ENCODE assay signal across 20 cellular contexts in genomic region chr1:63794354-63794753, GRCh38. TPM values are rescaled to one million over a fixed set of nuclear protein-coding genes. Genes with fewer than 3 reads are reported as not detected.
DNase-seq lines count a peak whose midpoint lies in the region; TF ChIP-seq lines count a peak whose summit lies in the region.
"Had no signal": no experiment of that assay in that cellular context is flagged by ENCODE, and none has a peak within 500 bp of the region (broad histone marks: within the 10 kb centered on the region; RNA-seq: fewer than 3 reads in every experiment).

No MANE protein-coding gene starts in this region.

- no peaks in the 10 kb centered on the region for H3K9me3 Mint-ChIP-seq in type B pancreatic cell
- H3K9me3 Mint-ChIP-seq: CD4-positive, alpha-beta T cell had no signal

- H3K36me3 Mint-ChIP-seq in type B pancreatic cell: peaks cover 10% of the 10 kb centered on the region

- H3K4me3 Mint-ChIP-seq in type B pancreatic cell: no peak overlapping the region
- H3K4me3 Mint-ChIP-seq: CD4-positive, alpha-beta T cell had no signal

- H4K8ac ChIP-seq in mesendoderm (ENCODE audit: low read depth, low read length): no peak overlapping the region

- H3K4me2 ChIP-seq in mesendoderm (ENCODE audit: low read length): no peak overlapping the region
- H3K4me2 ChIP-seq: BLaER1 had no signal

- H2AK5ac ChIP-seq in mesendoderm (ENCODE audit: low read length): peak overlapping the region; percentile 52

- H3K4me3 ChIP-seq in mesendoderm (ENCODE audit: low read length): no peak overlapping the region
- H3K4me3 ChIP-seq: BLaER1, GM12878, SJSA1 had no signal

- peaks cover 33% of the 10 kb centered on the region for H3K4me1 ChIP-seq in mesendoderm (ENCODE audit: control insufficient read depth, low read depth, low read length)
- H3K4me1 ChIP-seq: Caco-2 had no signal

- peaks cover 3% of the 10 kb centered on the region for H3K27me3 Mint-ChIP-seq in type B pancreatic cell
- H3K27me3 Mint-ChIP-seq: CD4-positive, alpha-beta T cell had no signal

- no CpG with 5 or more reads among the region's 7 CpGs for WGBS in mesendoderm (ENCODE audit: extremely low coverage, insufficient coverage, low lambda C conversion rate)

- no peak overlapping the region for H3K9ac ChIP-seq in mesendoderm (ENCODE audit: low read length)
- H3K9ac ChIP-seq: BLaER1 had no signal

- H3K56ac ChIP-seq in mesendoderm (ENCODE audit: low read length): peak overlapping the region; percentile 40

- peaks cover 9% of the 10 kb centered on the region for H3K79me1 ChIP-seq in mesendoderm (ENCODE audit: low read length)

- peaks cover 44% of the 10 kb centered on the region for H3K4me1 Mint-ChIP-seq in type B pancreatic cell (ENCODE audit: unreplicated experiment)

- no peak overlapping the region for H4K5ac ChIP-seq in mesendoderm (ENCODE audit: low read length)

- H3K79me2 ChIP-seq in mesendoderm (ENCODE audit: control insufficient read depth, insufficient read depth, low read length): peaks cover 17% of the 10 kb centered on the region

- no peak overlapping the region for H3K4ac ChIP-seq in mesendoderm (ENCODE audit: low read depth, low read length)

- H2BK120ac ChIP-seq in mesendoderm (ENCODE audit: low read depth, low read length): no peak overlapping the region

- H3K27me3 ChIP-seq in mesendoderm (ENCODE audit: insufficient read depth, low read length, poor library complexity): no peaks in the 10 kb centered on the region
- H3K27me3 ChIP-seq: BLaER1, SJSA1 had no signal

- peak overlapping the region; percentile 20 for H3K18ac ChIP-seq in mesendoderm (ENCODE audit: low read length)

- H3K27ac Mint-ChIP-seq in type B pancreatic cell: peak overlapping the region; percentile 30
- H3K27ac Mint-ChIP-seq: CD4-positive, alpha-beta T cell had no signal

- no peak overlapping the region for H2BK15ac ChIP-seq in mesendoderm (replicated peaks; ENCODE audit: low read depth)

- H3K27ac ChIP-seq in mesendoderm (ENCODE audit: low read depth, low read length): no peak overlapping the region
- H3K27ac ChIP-seq: 22Rv1, BLaER1, SJSA1 had no signal

- peak overlapping the region; percentile 17 for H3K23ac ChIP-seq in mesendoderm (ENCODE audit: low read length)

- CTCF ChIA-PET in GM10248 (lab: Yijun Ruan, JAX): interaction anchor here (0.7 to 1.2 kb wide), 2 partner anchors 15 to 16 kb away, joined by 3 read pairs; no protein-coding TSS in a partner anchor

- TF ChIP-seq CTCF in type B pancreatic cell (conservative IDR thresholded peaks at IDR 0.05): no peak
- no peak for TF ChIP-seq CTCF in GM10248 (IDR thresholded peaks at IDR 0.05; ENCODE audit: control extremely low read depth, extremely low read depth, low read depth, missing control alignments)

- peak overlapping the region; percentile 6 for H2BK5ac ChIP-seq in mesendoderm (ENCODE audit: low read length)

- H3K36me3 ChIP-seq in mesendoderm (ENCODE audit: control insufficient read depth, insufficient read depth, low read length): no peaks in the 10 kb centered on the region
- H3K36me3 ChIP-seq: BLaER1 had no signal

- DNase-seq in NCI-H82 (lab: John Stamatoyannopoulos, UW): peak; percentile 24
- no peak for DNase-seq in NCI-H82 treated with DMSO at 0.1 percent for 48 hours (lab: John Stamatoyannopoulos, UW; ENCODE audit: unreplicated experiment)
- DNase-seq in cerebellum (ENCODE audit: low spot score): peak; percentile 30
- DNase-seq in mesendoderm: peak; percentile 53
- no peak for DNase-seq in type B pancreatic cell (ENCODE audit: extremely low spot score, unreplicated experiment)
- no peak for DNase-seq in stimulated activated naive CD4-positive, alpha-beta T cell (lab: John Stamatoyannopoulos, UW)
- no peak for DNase-seq in NCI-H2227 (lab: John Stamatoyannopoulos, UW; ENCODE audit: unreplicated experiment)
- DNase-seq in GM10248 (ENCODE audit: extremely low spot score): no peak
- DNase-seq: Caco-2; CD4-positive, alpha-beta T cell; DMS 273 treated with DMSO at 0.1 percent for 48 hours; HCEC 1CT; Kasumi-1; NCI-H1694; NCI-H2081 treated with DMSO at 0.1 percent for 48 hours; NCI-H2171 treated with DMSO at 0.1 percent for 48 hours had no signal

- POLR2A ChIA-PET in GM10248 (lab: Yijun Ruan, JAX): no interaction called here

RNA-seq across cellular contexts. Expression of gene ROR1, which starts 20.5 kb away (rescaled TPM):
- total RNA-seq in cerebellum: 14.0 TPM
- 18.6 TPM for polyA plus RNA-seq in mesendoderm (2013, experiment 1 of 2)
- polyA plus RNA-seq in mesendoderm (2013, experiment 2 of 2): 19.7 TPM
- 14.9 and 32.0 TPM in 2 replicates for total RNA-seq in type B pancreatic cell (ENCODE audit: low replicate concordance)
- total RNA-seq: CD4-positive, alpha-beta T cell had no signal

Comparison
In these comparisons a context has a peak if more than half of its experiments do, and no peak if none do; other contexts are left out.
1. DNase-seq: peak in NCI-H82 (single experiment), cerebellum (single experiment) and mesendoderm (single experiment); none in NCI-H82 treated with DMSO at 0.1 percent for 48 hours (single experiment), type B pancreatic cell (single experiment), stimulated activated naive CD4-positive, alpha-beta T cell (0 of 6), NCI-H2227 (single experiment) and GM10248 (single experiment).